Comparison of ENCODE assay signal across 16 cellular contexts in the genomic region with DNA sequence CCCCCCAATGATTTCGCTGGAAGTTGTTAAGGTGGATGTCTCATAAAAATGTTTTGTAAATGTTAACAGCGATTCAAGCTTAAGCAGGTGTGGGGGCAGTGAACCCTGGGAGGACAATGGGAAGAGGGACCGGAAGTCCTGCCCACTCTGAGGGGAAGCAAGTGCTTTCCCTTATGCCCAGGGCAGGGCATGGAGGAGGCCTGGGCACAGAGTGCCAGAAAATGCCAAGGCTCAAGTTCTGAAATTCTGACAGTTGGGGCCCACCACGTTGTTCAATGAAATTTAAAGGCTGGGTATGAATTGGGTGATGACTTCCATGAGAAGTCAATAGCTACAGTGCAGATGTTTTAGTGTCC.
DNase-seq lines count a peak whose midpoint lies in the region; TF ChIP-seq lines count a peak whose summit lies in the region.
"Had no signal": no experiment of that assay in that cellular context is flagged by ENCODE, and none has a peak within 500 bp of the region (broad histone marks: within the 10 kb centered on the region; RNA-seq: fewer than 3 reads in every experiment).

No MANE protein-coding gene starts in this region.

- no peak overlapping the region for H3K56ac ChIP-seq in H9 (ENCODE audit: insufficient read length, low read depth, low read length)

- TF ChIP-seq CTCF in H9 (conservative IDR thresholded peaks at IDR 0.05) (no peak), GM20000 (IDR thresholded peaks at IDR 0.05; ENCODE audit: extremely low read depth, missing control alignments) (no peak), endodermal cell (conservative IDR thresholded peaks at IDR 0.05) (no peak)

- no peaks in the 10 kb centered on the region for H3K79me2 ChIP-seq in H9 (ENCODE audit: insufficient read depth, low read length)

- H2AK5ac ChIP-seq in H9 (ENCODE audit: insufficient read length, low read length) (no peak overlapping the region), neuronal stem cell (ENCODE audit: low read depth, low read length) (no peak overlapping the region)

- H3K4ac ChIP-seq in H9 (ENCODE audit: low read depth, low read length) (no peak overlapping the region), neuronal stem cell (ENCODE audit: low read length) (no peak overlapping the region)

- H3K4me3 Mint-ChIP-seq in H9 (no peak overlapping the region), endodermal cell (no peak overlapping the region)

- H3K9me3 ChIP-seq in H9 (ENCODE audit: control insufficient read depth, low read depth, low read length), result no peaks in the 10 kb centered on the region
- no peaks in the 10 kb centered on the region for H3K9me3 ChIP-seq in neuronal stem cell (replicated peaks in 1 of 2; ENCODE audit: control insufficient read depth in 2 of 2, insufficient read depth in 1 of 2, low read depth in 1 of 2, low read length in 2 of 2)
- no peaks in the 10 kb centered on the region for H3K9me3 ChIP-seq in endodermal cell (ENCODE audit: control insufficient read depth, low read length)
- H3K9me3 ChIP-seq: SK-N-SH had no signal

- H2BK120ac ChIP-seq in H9 (ENCODE audit: low read depth, low read length, poor library complexity, severe bottlenecking) (no peak overlapping the region), neuronal stem cell (ENCODE audit: low read depth, low read length) (no peak overlapping the region)

- H3K27me3 Mint-ChIP-seq in H9 (ENCODE audit: low read depth), result no peaks in the 10 kb centered on the region
- no peaks in the 10 kb centered on the region for H3K27me3 Mint-ChIP-seq in endodermal cell (ENCODE audit: insufficient read depth)

- H3K4me3 ChIP-seq in neuronal stem cell (ENCODE audit: low read length in 2 of 2), result no peak overlapping the region
- no peak overlapping the region for H3K4me3 ChIP-seq in endodermal cell (ENCODE audit: low read length)
- H3K4me3 ChIP-seq: K562 had no signal

- H3K4me1 ChIP-seq in H9 (ENCODE audit: insufficient read depth, low read length) (no peaks in the 10 kb centered on the region), neuronal stem cell (ENCODE audit: control insufficient read depth in 2 of 2, insufficient read depth in 1 of 2, low read depth in 1 of 2, low read length in 2 of 2) (peaks cover 9 to 17% of the 10 kb centered on the region in 2 donors), endodermal cell (ENCODE audit: control insufficient read depth, insufficient read depth, low read length) (no peaks in the 10 kb centered on the region)

- no peak overlapping the region for H4K91ac ChIP-seq in H9 (ENCODE audit: insufficient read length, low read depth, low read length)
- no peak overlapping the region for H4K91ac ChIP-seq in neuronal stem cell (ENCODE audit: low read depth, low read length, poor library complexity)

- no peak overlapping the region for H3K4me2 ChIP-seq in H9 (ENCODE audit: insufficient read depth, insufficient read length, low read length)
- no peak overlapping the region for H3K4me2 ChIP-seq in neuronal stem cell (ENCODE audit: insufficient read depth, low read length, poor library complexity, severe bottlenecking)
- H3K4me2 ChIP-seq: SK-N-SH had no signal

- DNase-seq in H9, result no peak
- peak; percentile 54 for DNase-seq in NCI-H69 (lab: John Stamatoyannopoulos, UW)
- peak; percentile 37 for DNase-seq in dermis blood vessel endothelial cell
- no peak for DNase-seq in neuronal stem cell (ENCODE audit: low spot score)
- no peak for DNase-seq in GM20000 (ENCODE audit: low spot score)
- no peak for DNase-seq in endodermal cell
- no peak for DNase-seq in C1 segment of cervical spinal cord (lab: John Stamatoyannopoulos, UW)
- DNase-seq: ACHN, AML-193, EL, HCEC 1CT, MV-4-11, NCI-H2029, NCI-H82, SK-N-SH had no signal

- H3K14ac ChIP-seq in H9 (ENCODE audit: insufficient read depth, low read length) (no peak overlapping the region), neuronal stem cell (ENCODE audit: low read length) (no peak overlapping the region)

- H4K5ac ChIP-seq in H9 (ENCODE audit: insufficient read length, low read depth, low read length), result no peak overlapping the region

- H3K36me3 Mint-ChIP-seq in H9 (ENCODE audit: insufficient read depth in 1 of 3, low read depth in 3 of 3) (no peaks in the 10 kb centered on the region), endodermal cell (ENCODE audit: low read depth) (no peaks in the 10 kb centered on the region)

- WGBS in H9 (ENCODE audit: extremely low coverage, insufficient read length, low lambda C conversion rate), result no CpG with 5 or more reads among the region's 4 CpGs
- no CpG with 5 or more reads among the region's 4 CpGs for WGBS in neuronal stem cell (ENCODE audit: extremely low coverage in 2 of 2, insufficient read length in 2 of 2, insufficient replicate concordance in 1 of 2), 2 donors
- WGBS in endodermal cell (ENCODE audit: insufficient coverage in 1 of 2, insufficient read length in 1 of 2), 2 experiments, result 93 to 95% methylated on average over 3 to 4 of the region's 4 CpGs

- H3K18ac ChIP-seq in H9 (ENCODE audit: insufficient read length, low read depth, low read length) (no peak overlapping the region), neuronal stem cell (ENCODE audit: low read length) (peak overlapping the region; percentile 52)

- H4K8ac ChIP-seq in H9 (replicated peaks; ENCODE audit: insufficient read length, low read depth, low read length) (no peak overlapping the region), neuronal stem cell (ENCODE audit: low read depth, low read length) (no peak overlapping the region)

- H2AFZ ChIP-seq in H9 (ENCODE audit: low read length) (no peak overlapping the region), neuronal stem cell (ENCODE audit: low read length) (peak overlapping the region; percentile 53)

- no peak overlapping the region for H2BK5ac ChIP-seq in H9 (ENCODE audit: insufficient read length, low read length)
- no peak overlapping the region for H2BK5ac ChIP-seq in neuronal stem cell (ENCODE audit: low read length)

- H2BK12ac ChIP-seq in H9 (ENCODE audit: insufficient read length, low read depth, low read length), result no peak overlapping the region
- H2BK12ac ChIP-seq in neuronal stem cell (ENCODE audit: low read length), result peak overlapping the region; percentile 82

- H2BK15ac ChIP-seq in H9 (ENCODE audit: low read depth, low read length) (no peak overlapping the region), neuronal stem cell (ENCODE audit: low read length) (peak overlapping the region; percentile 77)

- no peaks in the 10 kb centered on the region for H4K20me1 ChIP-seq in H9 (ENCODE audit: control insufficient read depth, insufficient read depth, insufficient read length)

- H3K27ac Mint-ChIP-seq in H9, result peak overlapping the region in 2 of 3 experiments; percentile 32 to 70; a peak in 2 of 7 replicates
- no peak overlapping the region for H3K27ac Mint-ChIP-seq in endodermal cell

- H3K23ac ChIP-seq in H9 (ENCODE audit: insufficient read length, low read depth, low read length) (no peak overlapping the region), neuronal stem cell (ENCODE audit: low read depth, low read length, poor library complexity) (no peak overlapping the region)

- H3K9me3 Mint-ChIP-seq in H9 (no peaks in the 10 kb centered on the region), endodermal cell (no peaks in the 10 kb centered on the region)

- H3K36me3 ChIP-seq in neuronal stem cell (replicated peaks in 1 of 2; ENCODE audit: control insufficient read depth in 2 of 2, insufficient read depth in 2 of 2, low read length in 2 of 2) (no peaks in the 10 kb centered on the region), endodermal cell (ENCODE audit: control insufficient read depth, insufficient read depth, low read length) (no peaks in the 10 kb centered on the region)

- H3K27me3 ChIP-seq in H9 (ENCODE audit: insufficient read depth, low read length), result no peaks in the 10 kb centered on the region
- no peaks in the 10 kb centered on the region for H3K27me3 ChIP-seq in neuronal stem cell (ENCODE audit: control insufficient read depth in 3 of 3, insufficient read depth in 3 of 3, low read depth in 1 of 3, low read length in 3 of 3)
- H3K27me3 ChIP-seq in endodermal cell (ENCODE audit: control insufficient read depth, insufficient read depth, low read length, poor library complexity, severe bottlenecking), result no peaks in the 10 kb centered on the region

- no peak overlapping the region for H3T11ph ChIP-seq in H9 (ENCODE audit: low read length)

- H3K4me1 Mint-ChIP-seq in H9, result peaks cover 10 to 18% of the 10 kb centered on the region in 2 experiments
- H3K4me1 Mint-ChIP-seq in endodermal cell, result peaks cover 21% of the 10 kb centered on the region

- no peaks in the 10 kb centered on the region for H3K23me2 ChIP-seq in H9 (ENCODE audit: insufficient read length, low read depth, low read length, poor library complexity, severe bottlenecking)

- H2BK20ac ChIP-seq in H9 (ENCODE audit: low read depth, low read length, poor library complexity, severe bottlenecking), result no peak overlapping the region

- H3K9ac ChIP-seq in H9 (ENCODE audit: extremely low read depth, insufficient read length, low read length) (no peak overlapping the region), neuronal stem cell (ENCODE audit: low read depth, low read length, poor library complexity) (no peak overlapping the region), endodermal cell (ENCODE audit: extremely low read depth, low read length, poor library complexity, severe bottlenecking) (no peak overlapping the region)
- H3K9ac ChIP-seq: SK-N-SH had no signal

- no peaks in the 10 kb centered on the region for H3K79me1 ChIP-seq in H9 (ENCODE audit: insufficient read depth, low read depth, low read length, poor library complexity, severe bottlenecking)
- H3K79me1 ChIP-seq in neuronal stem cell (ENCODE audit: low read depth, low read length), result no peaks in the 10 kb centered on the region

- H3K27ac ChIP-seq in H9 (ENCODE audit: insufficient read length, low read depth, low read length) (no peak overlapping the region), neuronal stem cell (replicated peaks; ENCODE audit: low read length) (no peak overlapping the region), endodermal cell (ENCODE audit: low read depth, low read length) (no peak overlapping the region)

Comparison
In these comparisons a context has a peak if more than half of its experiments do, and no peak if none do; other contexts are left out.
1. DNase-seq: peak in NCI-H69 (single experiment) and dermis blood vessel endothelial cell (single experiment); none in H9 (single experiment), neuronal stem cell (single experiment), GM20000 (single experiment), endodermal cell (single experiment) and C1 segment of cervical spinal cord (0 of 14).